8 cellular contexts compared by ENCODE assay signal in the genomic region with DNA sequence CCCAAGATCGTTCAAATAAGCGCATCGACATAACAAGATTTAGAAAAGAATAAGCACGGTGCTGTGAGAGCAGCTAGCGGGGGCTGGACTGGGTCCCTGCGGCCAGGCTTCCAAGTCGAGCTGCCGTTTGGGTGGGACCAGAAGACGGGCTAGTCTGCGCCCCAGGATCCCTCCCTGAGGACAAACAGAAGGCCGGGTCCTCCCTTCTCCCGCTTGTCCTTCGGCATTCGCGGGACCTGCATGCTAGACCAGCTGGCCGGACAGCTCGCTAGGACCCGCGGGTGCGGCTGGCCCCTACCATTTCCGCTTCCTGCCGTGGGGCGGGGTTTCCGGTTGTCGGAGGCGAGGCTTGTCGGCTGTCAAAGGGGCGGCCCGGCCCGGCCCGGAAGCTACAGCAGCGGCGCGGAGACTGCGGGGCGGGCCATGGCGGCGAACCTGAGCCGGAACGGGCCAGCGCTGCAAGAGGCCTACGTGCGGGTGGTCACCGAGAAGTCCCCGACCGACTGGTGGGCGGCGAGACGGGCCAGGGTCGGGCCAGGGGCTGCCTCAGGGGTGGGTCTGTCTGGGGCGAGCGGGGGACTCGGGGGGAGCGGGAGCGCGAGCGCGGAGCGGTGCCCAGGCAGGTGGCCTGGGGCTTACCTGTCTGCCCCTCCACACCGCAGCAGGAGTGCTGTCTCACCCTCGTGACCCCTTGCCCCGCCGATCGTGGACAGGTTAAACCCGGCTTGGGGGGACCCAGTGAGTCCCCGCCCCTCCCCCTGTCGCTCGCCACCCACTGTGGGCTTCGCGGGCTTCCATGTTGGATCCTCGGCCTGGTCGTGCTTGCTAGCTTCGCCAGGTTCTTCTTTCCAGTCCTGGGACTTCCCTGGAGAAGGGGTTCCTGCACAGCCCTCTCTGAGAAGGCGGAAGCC. TPM values are rescaled to one million over a fixed set of nuclear protein-coding genes. Genes with fewer than 3 reads are reported as not detected.
DNase-seq lines count a peak whose midpoint lies in the region; ATAC-seq and TF ChIP-seq lines count a peak whose summit lies in the region.

A gene (plus strand): TSS at position 388 of the 911 bp plus-strand sequence. CDS start 36 bp downstream, at position 424.

- H3K9me3 ChIP-seq in adrenal gland (replicated peaks in 1 of 3) (no peaks in the 10 kb centered on the region), heart left ventricle (no peaks in the 10 kb centered on the region), upper lobe of left lung (no peaks in the 10 kb centered on the region)

- H3K4me1 ChIP-seq in adrenal gland (replicated peaks in 1 of 2) (peaks cover 21 to 25% of the 10 kb centered on the region in 2 donors), heart left ventricle (peaks cover 0 to 50% (median 26%) of the 10 kb centered on the region in 12 donors), upper lobe of left lung (peaks cover 35 to 64% (median 40%) of the 10 kb centered on the region in 4 donors)

- DNase-seq in NCI-H1092 treated with DMSO at 0.1 percent for 48 hours (lab: John Stamatoyannopoulos, UW) (peak; percentile 91), T-cell (peak; percentile 68 to 91 (median 83)), adrenal gland (peak; percentile 94 to 96 (median 95)), heart left ventricle (peak; percentile 96 to 98 (median 98)), posterior vena cava (ENCODE audit: low spot score) (peak; percentile 99), upper lobe of left lung (peak; percentile 97 to 98)

- POLR2A ChIA-PET in T-cell (lab: Charles Lee), result interaction anchor here in 1 of 2 donors (0.6 to 0.7 kb wide), 2 partner anchors 25 to 521 kb away, joined by 3 to 5 read pairs; no protein-coding TSS in a partner anchor

- peak within 1 kb of the TSS; percentile 95 to 96 for H3K27ac Mint-ChIP-seq in T-cell

- H3K36me3 ChIP-seq in adrenal gland (replicated peaks in 1 of 2) (peaks cover 0 to 3% of the 10 kb centered on the region in 2 donors), heart left ventricle (peaks cover 0 to 32% (median 7%) of the 10 kb centered on the region in 9 donors), upper lobe of left lung (peaks cover 0 to 7% (median 4%) of the 10 kb centered on the region in 4 donors)

- TF ChIP-seq EP300 in upper lobe of left lung (IDR thresholded peaks at IDR 0.05), result peak in 2 of 4 donors; percentile 44 to 70

- H3K4me1 Mint-ChIP-seq in T-cell, result peaks cover 46 to 59% (median 51%) of the 10 kb centered on the region in 3 donors

- 0 to 2% (median 0%) methylated on average over 13 to 74 of the region's 74 CpGs for WGBS in adrenal gland, 4 donors
- 0 to 1% (median 0%) methylated on average over 33 to 74 of the region's 74 CpGs for WGBS in heart left ventricle, 4 donors
- 2% methylated on average over 9 to 30 of the region's 74 CpGs for WGBS in upper lobe of left lung, 2 donors

- ATAC-seq in HG02588 (IDR thresholded peaks at IDR 0.05; ENCODE audit: unreplicated experiment) (peak; percentile 63), T-cell (replicated peaks in 1 of 4) (peak; percentile 67 to 71 (median 69)), heart left ventricle (peak; percentile 88 to 95 (median 94)), upper lobe of left lung (ENCODE audit: low FRiP score in 2 of 2) (peak; percentile 94 to 96)

- H3K9me3 Mint-ChIP-seq in T-cell, result no peaks in the 10 kb centered on the region

- TF ChIP-seq POLR2A in GM10847 (IDR thresholded peaks at IDR 0.05; ENCODE audit: extremely low read depth, insufficient read length) (peak; percentile 97), adrenal gland (IDR thresholded peaks at IDR 0.05) (peak; percentile 24 to 77), heart left ventricle (IDR thresholded peaks at IDR 0.05) (peak in 1 of 2 donors; percentile 89), upper lobe of left lung (IDR thresholded peaks at IDR 0.05) (peak in 3 of 4 donors; percentile 45 to 95 (median 64))

- intact Hi-C loops in adrenal gland (cut with DNase I) (no loop called here), heart left ventricle (cut with DNase I) (loop anchor here in 3 of 10 donors (2.0 to 5.0 kb wide), 3 partner anchors 34 to 38 kb away; a partner anchor contains a TSS), posterior vena cava (cut with DNase I) (no loop called here)

- TF ChIP-seq CTCF in adrenal gland (IDR thresholded peaks at IDR 0.05) (no peak), heart left ventricle (IDR thresholded peaks at IDR 0.05) (no peak), upper lobe of left lung (IDR thresholded peaks at IDR 0.05) (peak in 2 of 6 experiments; percentile 5 to 20)

- H3K36me3 Mint-ChIP-seq in T-cell, result peaks cover 3% of the 10 kb centered on the region

- peak within 1 kb of the TSS; percentile 84 to 89 (median 86) for H3K4me3 Mint-ChIP-seq in T-cell

- H3K27me3 ChIP-seq in adrenal gland (no peaks in the 10 kb centered on the region), heart left ventricle (no peaks in the 10 kb centered on the region), upper lobe of left lung (no peaks in the 10 kb centered on the region)

- H3K27ac ChIP-seq in adrenal gland, result peak within 1 kb of the TSS; percentile 52 to 87 (median 81)
- peak within 1 kb of the TSS; percentile 69 to 98 (median 92) for H3K27ac ChIP-seq in heart left ventricle
- peak within 1 kb of the TSS; percentile 95 to 100 (median 98) for H3K27ac ChIP-seq in upper lobe of left lung

- CTCF ChIA-PET in T-cell (lab: Charles Lee), result interaction anchor here (0.6 to 1.6 kb wide), 3 partner anchors 25 to 1113 kb away, joined by 3 to 11 read pairs (median 5); a partner anchor contains a TSS

- H3K4me3 ChIP-seq in adrenal gland (peak within 1 kb of the TSS; percentile 8 to 67 (median 46)), heart left ventricle (peak within 1 kb of the TSS; percentile 56 to 99 (median 90)), upper lobe of left lung (peak within 1 kb of the TSS; percentile 84 to 100 (median 98))

- no peaks in the 10 kb centered on the region for H3K27me3 Mint-ChIP-seq in T-cell

RNA-seq across cellular contexts. Expression of the gene that starts here (rescaled TPM):
- total RNA-seq in T-cell (100 to 1,000 TPM; 101 to 188 (median 156) TPM), adrenal gland (100 to 1,000 TPM in 2 of 8 donors, 10 to 100 TPM in 6; 71.7 to 145 (median 90.2) TPM), heart left ventricle (10 to 100 TPM; 29.9 to 76.7 (median 42.9) TPM), posterior vena cava (10 to 100 TPM; 82.8 to 91.0 TPM), upper lobe of left lung (100 to 1,000 TPM in 5 of 6 donors, 10 to 100 TPM in 1; 81.8 to 169 (median 130) TPM)
- polyA plus RNA-seq in adrenal gland (10 to 100 TPM; 46.2 to 74.0 (median 66.1) TPM), heart left ventricle (10 to 100 TPM; 39.3 to 86.3 TPM)

Comparison
In these comparisons a context has a peak if more than half of its experiments do, and no peak if none do; other contexts are left out.
1. Peak in every context shown above with its lines: DNase-seq, ATAC-seq, H3K4me3 ChIP-seq and H3K27ac ChIP-seq.
2. H3K4me3 ChIP-seq: peak in every context shown above with its lines; median percentile 98 in upper lobe of left lung; 90 in heart left ventricle; 46 in adrenal gland.